ENCODE assay signal across 1 cellular context in the genomic region with DNA sequence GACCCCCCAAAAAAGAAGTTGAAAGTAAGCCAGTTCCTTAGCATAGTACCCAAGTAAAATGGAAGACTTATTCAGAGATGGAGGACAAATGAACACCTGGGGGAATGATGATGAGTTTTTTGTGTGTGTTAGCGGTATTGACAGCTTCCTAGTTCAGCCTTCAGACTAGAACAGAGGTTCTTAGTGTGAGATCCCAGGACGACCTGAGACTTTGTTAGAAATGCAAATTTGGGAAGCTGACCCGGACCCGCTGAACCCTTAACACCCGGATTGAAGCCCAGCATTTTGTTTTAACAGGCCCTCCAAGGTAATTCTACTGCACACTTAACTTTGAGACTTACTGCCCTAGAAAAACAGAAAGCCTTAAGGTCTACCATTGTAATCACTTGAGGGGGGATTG.
TF ChIP-seq lines count a peak whose summit lies in the region.

No MANE protein-coding gene starts in this region.

TF ChIP-seq in HepG2, 621 proteins besides CTCF, POLR2A, EP300 and RAD21:
- no peak for TF ChIP-seq SRY (CRISPR knock-in tag; IDR thresholded peaks at IDR 0.05)
- peak; percentile 29; the same call in 1 of the 2 replicates for TF ChIP-seq ZBTB33 (CRISPR knock-in tag; IDR thresholded peaks at IDR 0.05)
- no peak for TF ChIP-seq ZBTB21 (CRISPR knock-in tag; IDR thresholded peaks at IDR 0.05)
